10 cellular contexts compared by ENCODE assay signal in genomic region chr1:66788231-66788939, GRCh38. TPM values are rescaled to one million over a fixed set of nuclear protein-coding genes. Genes with fewer than 3 reads are reported as not detected.
DNase-seq lines count a peak whose midpoint lies in the region; ATAC-seq and TF ChIP-seq lines count a peak whose summit lies in the region.
"Had no signal": no experiment of that assay in that cellular context is flagged by ENCODE, and none has a peak within 500 bp of the region (broad histone marks: within the 10 kb centered on the region; RNA-seq: fewer than 3 reads in every experiment).

No MANE protein-coding gene starts in this region.

- intact Hi-C loops in mucosa of descending colon (cut with DNase I, micrococcal nuclease) = no loop called here

- TF ChIP-seq CTCF in mucosa of descending colon (IDR thresholded peaks at IDR 0.05) = no peak

- no peaks in the 10 kb centered on the region for H3K36me3 ChIP-seq in mucosa of descending colon (ENCODE audit: low read depth)
- H3K36me3 ChIP-seq: suprapubic skin had no signal

- H3K9me3 ChIP-seq in mucosa of descending colon = no peaks in the 10 kb centered on the region
- H3K9me3 ChIP-seq: suprapubic skin had no signal

- peaks cover 5% of the 10 kb centered on the region for H3K9me3 Mint-ChIP-seq in T-helper 1 cell treated with Interleukin-12 subunit alpha and Interleukin-12 subunit beta and Interleukin-4 antibody, amounts not matched to agents 30 μg/mL and 1 μg/mL, for 36 hours

- H3K27ac Mint-ChIP-seq in T-helper 1 cell treated with Interleukin-12 subunit alpha and Interleukin-12 subunit beta and Interleukin-4 antibody, amounts not matched to agents 30 μg/mL and 1 μg/mL, for 36 hours = peak overlapping the region; percentile 74

- no peaks in the 10 kb centered on the region for H3K27me3 Mint-ChIP-seq in T-helper 1 cell treated with Interleukin-12 subunit alpha and Interleukin-12 subunit beta and Interleukin-4 antibody, amounts not matched to agents 30 μg/mL and 1 μg/mL, for 36 hours (ENCODE audit: low read depth)

- peaks cover 2% of the 10 kb centered on the region for H3K36me3 Mint-ChIP-seq in T-helper 1 cell treated with Interleukin-12 subunit alpha and Interleukin-12 subunit beta and Interleukin-4 antibody, amounts not matched to agents 30 μg/mL and 1 μg/mL, for 36 hours (ENCODE audit: low read depth)

- H3K4me1 Mint-ChIP-seq in T-helper 1 cell treated with Interleukin-12 subunit alpha and Interleukin-12 subunit beta and Interleukin-4 antibody, amounts not matched to agents 30 μg/mL and 1 μg/mL, for 36 hours (ENCODE audit: low read depth) = peaks cover 11% of the 10 kb centered on the region

- H3K4me3 Mint-ChIP-seq in T-helper 1 cell treated with Interleukin-12 subunit alpha and Interleukin-12 subunit beta and Interleukin-4 antibody, amounts not matched to agents 30 μg/mL and 1 μg/mL, for 36 hours = peak overlapping the region; percentile 52

- no peak overlapping the region for H3K4me3 ChIP-seq in mucosa of descending colon
- H3K4me3 ChIP-seq: suprapubic skin had no signal

- DNase-seq in DMS53 treated with DMSO at 0.1 percent for 48 hours (lab: John Stamatoyannopoulos, UW; ENCODE audit: unreplicated experiment) = peak; percentile 27
- peak; percentile 23 for DNase-seq in myocyte (ENCODE audit: low read depth)
- no peak for DNase-seq in C1 segment of cervical spinal cord (lab: John Stamatoyannopoulos, UW)
- DNase-seq in mucosa of descending colon = no peak
- no peak for DNase-seq in DMS153 (lab: John Stamatoyannopoulos, UW)
- no peak for DNase-seq in NCI-H510A treated with DMSO at 0.1 percent for 48 hours (lab: John Stamatoyannopoulos, UW)
- DNase-seq: NCI-H748 treated with DMSO at 0.1 percent for 48 hours had no signal

- ATAC-seq in GM21619 (IDR thresholded peaks at IDR 0.05; ENCODE audit: unreplicated experiment) = peak; percentile 70
- no peak for ATAC-seq in mucosa of descending colon

- H3K4me1 ChIP-seq in mucosa of descending colon (ENCODE audit: low read depth) = no peaks in the 10 kb centered on the region

RNA-seq across cellular contexts. Expression of gene INSL5, which starts 12.7 kb away (rescaled TPM):
- total RNA-seq in myocyte (not detected in 2 replicates), mucosa of descending colon (10 to 100 TPM in 1 of 3 donors, 1 to 10 TPM in 2; 1.9 to 27.0 (median 7.0) TPM)
- polyA plus RNA-seq in myocyte (2012) = not detected
- total RNA-seq: suprapubic skin had no signal

RNA-seq across cellular contexts. Expression of gene DYNLT5, which starts 36.1 kb away (rescaled TPM):
- total RNA-seq in myocyte (0.26 TPM in 1 of 2 replicates, not detected in the other), mucosa of descending colon (1 to 10 TPM in 1 of 3 donors, under 1 TPM in 1, not detected in 1; 0.65 to 1.9 TPM)
- not detected for polyA plus RNA-seq in myocyte (2012)

Comparison
In these comparisons a context has a peak if more than half of its experiments do, and no peak if none do; other contexts are left out.
1. DNase-seq: peak in DMS53 treated with DMSO at 0.1 percent for 48 hours (single experiment) and myocyte (single experiment); none in C1 segment of cervical spinal cord (0 of 14), mucosa of descending colon (0 of 3), DMS153 (single experiment) and NCI-H510A treated with DMSO at 0.1 percent for 48 hours (single experiment).